Comparison of ENCODE assay signal across 1 cellular context in the genomic region with DNA sequence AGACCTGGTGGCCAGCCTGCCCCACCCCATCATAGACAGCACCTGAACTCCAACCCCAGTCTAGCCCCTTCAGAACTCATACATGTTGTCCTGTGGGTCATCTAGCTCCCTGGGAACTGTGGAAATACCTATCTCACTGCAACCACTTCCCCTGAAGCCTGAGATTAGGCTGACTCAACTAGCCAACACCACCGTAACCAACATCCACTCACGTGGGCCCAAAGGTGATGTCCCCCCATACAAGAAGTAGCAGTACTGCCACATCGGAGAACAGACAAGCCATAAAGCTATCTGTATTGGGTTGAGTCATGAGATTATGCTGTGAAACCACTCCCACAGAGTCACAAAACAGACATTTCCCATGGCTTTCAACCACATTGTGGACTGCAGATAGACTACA.
A peak's percentile ranks its signal among the peaks of the same experiment; 100 is the strongest.
TF ChIP-seq lines count a peak whose summit lies in the region.

No MANE protein-coding gene starts in this region.

TF ChIP-seq in GM12878, 131 proteins besides CTCF, POLR2A, EP300 and RAD21 (continued from another document):
- TF ChIP-seq NR2C1 (IDR thresholded peaks at IDR 0.05) (no peak), RUNX3 (IDR thresholded peaks at IDR 0.05; ENCODE audit: low read length) (peak; percentile 15; the same call in 1 of the 2 replicates), SUPT20H (IDR thresholded peaks at IDR 0.05; ENCODE audit: borderline replicate concordance, control insufficient read depth, low read depth, low read length) (no peak), GATAD2B (conservative IDR thresholded peaks at IDR 0.05; ENCODE audit: low read depth) (no peak), SP1 (IDR thresholded peaks at IDR 0.05; ENCODE audit: low read depth, low read length) (no peak), ASH2L (IDR thresholded peaks at IDR 0.05; ENCODE audit: borderline replicate concordance, low read depth) (no peak), KDM1A (IDR thresholded peaks at IDR 0.05; ENCODE audit: borderline replicate concordance) (no peak), ZNF24 (IDR thresholded peaks at IDR 0.05) (no peak), RFX5 (IDR thresholded peaks at IDR 0.05; ENCODE audit: low read depth, low read length) (no peak)
